ENCODE assay signal across 8 cellular contexts in genomic region chrX:53433651-53434639, GRCh38.
DNase-seq lines count a peak whose midpoint lies in the region; ATAC-seq and TF ChIP-seq lines count a peak whose summit lies in the region.

TSS of gene HSD17B10 (minus strand) at chrX:53434370. CDS start at chrX:53434345, 25 bp downstream.

- no peak for DNase-seq in AG04449 (ENCODE audit: low read depth, low spot score)
- peak; percentile 73 for DNase-seq in NCI-H345 treated with DMSO at 0.1 percent for 48 hours (lab: John Stamatoyannopoulos, UW; ENCODE audit: unreplicated experiment)
- peak; percentile 53 to 78 (median 68) for DNase-seq in activated CD4-positive, CD25-positive, alpha-beta regulatory T cell (lab: John Stamatoyannopoulos, UW)
- DNase-seq in central memory CD4-positive, alpha-beta T cell = peak; percentile 80
- peak; percentile 79 for DNase-seq in inferior parietal cortex (ENCODE audit: extremely low spot score)
- DNase-seq in stimulated activated CD4-positive, alpha-beta T cell treated with anti-CD3 and anti-CD28 coated beads, Interleukin-12 subunit alpha, Interleukin-12 subunit beta, amount 100 ng/mL, for 4 hours = peak; percentile 82

- peak within 1 kb of the TSS; percentile 75 for H3K4me3 ChIP-seq in AG04449 (ENCODE audit: low read depth, low read length)

- POLR2A ChIA-PET in AG04449 (lab: Yijun Ruan, JAX) = no interaction called here

- CTCF ChIA-PET in AG04449 (lab: Yijun Ruan, JAX) = interaction anchor here (1.2 to 5.5 kb wide), 3 partner anchors 12 to 121 kb away, joined by 5 to 55 read pairs (median 6); no protein-coding TSS in a partner anchor

- ATAC-seq in GM18907 (IDR thresholded peaks at IDR 0.05; ENCODE audit: unreplicated experiment) = peak; percentile 84
- peak; percentile 89 for ATAC-seq in HG03159 (IDR thresholded peaks at IDR 0.05; ENCODE audit: unreplicated experiment)

- TF ChIP-seq CTCF in AG04449 (IDR thresholded peaks at IDR 0.05; ENCODE audit: insufficient read depth, low read length, missing control alignments) = no peak
